Comparison of ENCODE assay signal across 8 cellular contexts in genomic region chr9:128254855-128255759, GRCh38. TPM values are rescaled to one million over a fixed set of nuclear protein-coding genes. Genes with fewer than 3 reads are reported as not detected.
DNase-seq lines count a peak whose midpoint lies in the region; ATAC-seq and TF ChIP-seq lines count a peak whose summit lies in the region.

No MANE protein-coding gene starts in this region.

- H3K36me3 ChIP-seq in Panc1 (ENCODE audit: control insufficient read depth, insufficient read depth, low read length) = no peaks in the 10 kb centered on the region; the same call in 1 of the 2 replicates

- CTCF ChIA-PET in Panc1 (lab: Charles Lee) = no interaction called here

- POLR2A ChIA-PET in Panc1 (lab: Charles Lee) = no interaction called here

- no peaks in the 10 kb centered on the region for H3K4me1 ChIP-seq in Panc1 (ENCODE audit: control insufficient read depth, insufficient read depth, low read length)

- in situ Hi-C loops in Panc1 (cut with HindIII; ENCODE audit: low pct_unique_long_range_greater_than_20kb, low sequenced_read_pairs) = no loop called here

- no peaks in the 10 kb centered on the region for H3K27me3 ChIP-seq in Panc1 (ENCODE audit: control insufficient read depth, insufficient read depth, low read length)

- intact Hi-C loops in Panc1 (cut with micrococcal nuclease; ENCODE audit: unreplicated experiment) = no loop called here

- peak; percentile 75 for TF ChIP-seq CTCF in GM20000 (IDR thresholded peaks at IDR 0.05; ENCODE audit: extremely low read depth, missing control alignments)
- peak; percentile 90 for TF ChIP-seq CTCF in Panc1 (IDR thresholded peaks at IDR 0.05)

- peak; percentile 69 for ATAC-seq in Panc1
- ATAC-seq in GM19463 (IDR thresholded peaks at IDR 0.05; ENCODE audit: unreplicated experiment) = no peak
- no peak for ATAC-seq in GM19023 (IDR thresholded peaks at IDR 0.05; ENCODE audit: unreplicated experiment)

- H3K9me3 ChIP-seq in Panc1 (ENCODE audit: control insufficient read depth, insufficient read depth, low read depth, low read length) = no peaks in the 10 kb centered on the region

- H3K4me3 ChIP-seq in Panc1 (ENCODE audit: low read depth in 2 of 2, low read length in 2 of 2) = no peak overlapping the region

- DNase-seq in AG20443 (ENCODE audit: low spot score) (peak; percentile 85), GM20000 (ENCODE audit: low spot score) (peak; percentile 82), Panc1 (ENCODE audit: low read depth, low spot score) (peak; percentile 22), globus pallidus (ENCODE audit: low spot score) (peak; percentile 35), pons (ENCODE audit: low spot score) (peak; percentile 26)
- DNase-seq in activated effector memory CD4-positive, alpha-beta T cell treated with Interleukin-2 at 50 U/mL for 16 hours = peak; percentile 14

- no peak overlapping the region for H3K27ac ChIP-seq in Panc1 (ENCODE audit: low read length)

- no TSS peak for BruUV-seq in Panc1 (replicated peaks; lab: Mats Ljungman, UMichigan)

RNA-seq across cellular contexts. Expression of gene GOLGA2, which starts 20.7 kb away (rescaled TPM):
- 69.6 TPM for total RNA-seq in Panc1 (2021; ENCODE audit: unreplicated experiment)
- 70.6 TPM for polyA plus RNA-seq in Panc1 (2012; ENCODE audit: insufficient read length)

RNA-seq across cellular contexts. Expression of gene SWI5, which starts 21.0 kb away (rescaled TPM):
- 28.3 TPM for total RNA-seq in Panc1 (2021; ENCODE audit: unreplicated experiment)
- polyA plus RNA-seq in Panc1 (2012; ENCODE audit: insufficient read length) = 31.2 TPM

RNA-seq across cellular contexts. Expression of gene DNM1, which starts 51.9 kb away (rescaled TPM):
- total RNA-seq in Panc1 (2021; ENCODE audit: unreplicated experiment) = 18.7 TPM
- polyA plus RNA-seq in Panc1 (2012; ENCODE audit: insufficient read length) = 21.0 TPM

Comparison
In these comparisons a context has a peak if more than half of its experiments do, and no peak if none do; other contexts are left out.
1. DNase-seq: peak in every context shown above with its lines; median percentile 85 in AG20443; 82 in GM20000; 35 in globus pallidus; 26 in pons; 22 in Panc1; 14 in activated effector memory CD4-positive, alpha-beta T cell treated with Interleukin-2 at 50 U/mL for 16 hours.